In genomic region chr5:179408646-179409045, GRCh38 we compare ENCODE assay signal across 28 cellular contexts.
"Had no signal": no experiment of that assay in that cellular context is flagged by ENCODE, and none has a peak within 500 bp of the region (broad histone marks: within the 10 kb centered on the region; RNA-seq: fewer than 3 reads in every experiment).

No MANE protein-coding gene starts in this region.

- H3K27ac Mint-ChIP-seq: activated CD4-positive, alpha-beta memory T cell treated with anti-CD3 and anti-CD28 coated beads, Interleukin-2, amount 10 ng/mL, durations not matched to agents 7 days and 5 days; activated CD4-positive, alpha-beta T cell treated with anti-CD3 and anti-CD28 coated beads, Interleukin-2, amount 10 ng/mL, durations not matched to agents 7 days and 5 days; activated naive CD4-positive, alpha-beta T cell treated with anti-CD3 and anti-CD28 coated beads, Interleukin-2, amount 50 U/mL, for 72 hours; activated T-helper 17 cell treated with anti-CD3 and anti-CD28 coated beads, Interleukin-2, amount 50 U/mL, for 72 hours; WTC11 had no signal

- H3K27me3 Mint-ChIP-seq: activated CD4-positive, alpha-beta memory T cell treated with anti-CD3 and anti-CD28 coated beads, Interleukin-2, amount 10 ng/mL, durations not matched to agents 7 days and 5 days; activated CD4-positive, alpha-beta T cell treated with anti-CD3 and anti-CD28 coated beads, Interleukin-2, amount 10 ng/mL, durations not matched to agents 7 days and 5 days had no signal

- H3K4me1 Mint-ChIP-seq: activated CD4-positive, alpha-beta memory T cell treated with anti-CD3 and anti-CD28 coated beads, Interleukin-2, amount 10 ng/mL, durations not matched to agents 7 days and 5 days; activated CD4-positive, alpha-beta T cell treated with anti-CD3 and anti-CD28 coated beads, Interleukin-2, amount 10 ng/mL, durations not matched to agents 7 days and 5 days; activated T-helper 17 cell treated with anti-CD3 and anti-CD28 coated beads, Interleukin-2, amount 50 U/mL, for 72 hours; central memory CD8-positive, alpha-beta T cell; WTC11 had no signal

- DNase-seq: activated CD4-positive, alpha-beta memory T cell treated with anti-CD3 and anti-CD28 coated beads, Interleukin-2, amount 10 ng/mL, durations not matched to agents 7 days and 5 days; activated CD4-positive, alpha-beta T cell treated with anti-CD3 and anti-CD28 coated beads for 1 hour; activated CD4-positive, alpha-beta T cell treated with anti-CD3 and anti-CD28 coated beads, Interleukin-2, amount 10 ng/mL, durations not matched to agents 7 days and 5 days; activated T-cell treated with anti-CD3 and anti-CD28 coated beads, Interleukin-2, amount 50 U/mL, for 4 hours; colonic mucosa; effector memory CD4-positive, alpha-beta T cell; left colon; mesendoderm; mucosa of descending colon; SK-N-SH; stimulated activated CD4-positive, alpha-beta T cell treated with anti-CD3 and anti-CD28 coated beads, Interleukin-2, amount 100 ng/mL, for 24 hours; stimulated activated naive CD4-positive, alpha-beta T cell; SW 1271; T-helper 2 cell had no signal

- H3K9me3 Mint-ChIP-seq: activated CD4-positive, alpha-beta memory T cell treated with anti-CD3 and anti-CD28 coated beads, Interleukin-2, amount 10 ng/mL, durations not matched to agents 7 days and 5 days; activated CD4-positive, alpha-beta T cell treated with anti-CD3 and anti-CD28 coated beads, Interleukin-2, amount 10 ng/mL, durations not matched to agents 7 days and 5 days; activated T-cell treated with anti-CD3 and anti-CD28 coated beads, Interleukin-2, amount 50 U/mL, for 4 hours; activated T-helper 17 cell treated with anti-CD3 and anti-CD28 coated beads, Interleukin-2, amount 50 U/mL, for 72 hours; central memory CD8-positive, alpha-beta T cell had no signal

- FAIRE-seq: bronchial epithelial cell, keratinocyte, urothelium cell line had no signal

- H3K27me3 ChIP-seq: colonic mucosa, hepatocyte, right atrium auricular region, tibial nerve had no signal

- H3K4me3 Mint-ChIP-seq: activated CD4-positive, alpha-beta memory T cell treated with anti-CD3 and anti-CD28 coated beads, Interleukin-2, amount 10 ng/mL, durations not matched to agents 7 days and 5 days; activated CD4-positive, alpha-beta T cell treated with anti-CD3 and anti-CD28 coated beads, Interleukin-2, amount 10 ng/mL, durations not matched to agents 7 days and 5 days; activated T-cell treated with anti-CD3 and anti-CD28 coated beads, Interleukin-2, amount 50 U/mL, for 4 hours; activated T-helper 17 cell treated with anti-CD3 and anti-CD28 coated beads, Interleukin-2, amount 50 U/mL, for 72 hours; central memory CD8-positive, alpha-beta T cell; WTC11 had no signal

- H3K79me2 ChIP-seq: hepatocyte, parathyroid adenoma had no signal

- H3K9ac ChIP-seq: parathyroid adenoma, SK-N-SH had no signal

- H3K36me3 ChIP-seq: colonic mucosa, gastroesophageal sphincter, right atrium auricular region, tibial nerve had no signal

- H3K4me2 ChIP-seq: hepatocyte, SK-N-SH, smooth muscle cell had no signal

- H2AFZ ChIP-seq: hepatocyte, parathyroid adenoma had no signal

- H3K36me3 Mint-ChIP-seq: activated naive CD4-positive, alpha-beta T cell treated with anti-CD3 and anti-CD28 coated beads, Interleukin-2, amount 50 U/mL, for 72 hours; WTC11 had no signal

- H3K27ac ChIP-seq: colonic mucosa, dorsolateral prefrontal cortex, gastroesophageal sphincter, parathyroid adenoma, right atrium auricular region, tibial nerve had no signal

- ATAC-seq: activated naive CD4-positive, alpha-beta T cell treated with anti-CD3 and anti-CD28 coated beads, Interleukin-2, amount 50 U/mL, for 72 hours; activated T-cell treated with anti-CD3 and anti-CD28 coated beads, Interleukin-2, amount 50 U/mL, for 4 hours; activated T-helper 17 cell treated with anti-CD3 and anti-CD28 coated beads, Interleukin-2, amount 50 U/mL, for 72 hours; gastroesophageal sphincter; left colon; mucosa of descending colon; WTC11 had no signal

- H3K4me3 ChIP-seq: colonic mucosa, dorsolateral prefrontal cortex, gastroesophageal sphincter, hepatocyte, mucosa of descending colon, right atrium auricular region, smooth muscle cell, tibial nerve had no signal

- H3K9me3 ChIP-seq: colonic mucosa, gastroesophageal sphincter, mucosa of descending colon, right atrium auricular region, SK-N-SH, tibial nerve had no signal

- H3K4me1 ChIP-seq: colonic mucosa, parathyroid adenoma, right atrium auricular region had no signal
